In the genomic region with DNA sequence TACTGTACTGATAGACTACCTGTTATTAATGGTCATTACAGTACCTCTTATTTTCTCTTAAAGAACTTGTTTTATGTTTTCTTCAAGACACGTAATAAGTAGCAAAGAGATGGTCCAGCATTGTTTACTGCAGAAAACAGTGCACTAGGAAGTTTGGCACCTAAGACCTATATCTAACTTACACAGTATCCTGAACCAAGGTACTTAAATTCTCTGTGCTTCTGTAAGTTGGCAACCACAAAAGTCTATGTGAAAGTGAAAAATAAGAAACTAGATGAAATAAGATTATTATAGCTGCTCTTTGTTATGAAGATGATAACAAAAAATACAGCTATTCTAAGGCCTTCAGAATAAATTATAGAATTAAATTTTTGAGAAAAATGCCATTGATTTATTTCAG, we compare ENCODE assay signal across 20 cellular contexts.
DNase-seq lines count a peak whose midpoint lies in the region; ATAC-seq and TF ChIP-seq lines count a peak whose summit lies in the region.
"Had no signal": no experiment of that assay in that cellular context is flagged by ENCODE, and none has a peak within 500 bp of the region (broad histone marks: within the 10 kb centered on the region; RNA-seq: fewer than 3 reads in every experiment).

No MANE protein-coding gene starts in this region.

- no peak overlapping the region for H3K9ac ChIP-seq in neuronal stem cell (ENCODE audit: low read depth, low read length, poor library complexity)

- H4K8ac ChIP-seq in neuronal stem cell (ENCODE audit: low read depth, low read length): no peak overlapping the region

- H3K9me3 ChIP-seq in neuronal stem cell (replicated peaks in 1 of 2; ENCODE audit: control insufficient read depth in 2 of 2, insufficient read depth in 1 of 2, low read depth in 1 of 2, low read length in 2 of 2): peaks cover 0 to 7% of the 10 kb centered on the region in 2 donors
- no peaks in the 10 kb centered on the region for H3K9me3 ChIP-seq in mucosa of descending colon
- H3K9me3 ChIP-seq: upper lobe of left lung had no signal

- H2BK120ac ChIP-seq in neuronal stem cell (ENCODE audit: low read depth, low read length): no peak overlapping the region

- H3K4me1 ChIP-seq in neuronal stem cell (ENCODE audit: control insufficient read depth in 2 of 2, insufficient read depth in 1 of 2, low read depth in 1 of 2, low read length in 2 of 2): peaks cover 7 to 18% of the 10 kb centered on the region in 2 donors
- no peaks in the 10 kb centered on the region for H3K4me1 ChIP-seq in mucosa of descending colon (ENCODE audit: low read depth)
- H3K4me1 ChIP-seq: upper lobe of left lung had no signal

- H4K91ac ChIP-seq in neuronal stem cell (ENCODE audit: low read depth, low read length, poor library complexity): no peak overlapping the region

- H3K36me3 ChIP-seq in neuronal stem cell (replicated peaks in 1 of 2; ENCODE audit: control insufficient read depth in 2 of 2, insufficient read depth in 2 of 2, low read length in 2 of 2) (no peaks in the 10 kb centered on the region), mucosa of descending colon (ENCODE audit: low read depth) (no peaks in the 10 kb centered on the region)
- H3K36me3 ChIP-seq: upper lobe of left lung had no signal

- DNase-seq in effector CD4-positive, alpha-beta T cell: no peak
- DNase-seq in neuronal stem cell (ENCODE audit: low spot score) (no peak), NCI-H345 treated with DMSO at 0.1 percent for 48 hours (lab: John Stamatoyannopoulos, UW; ENCODE audit: unreplicated experiment) (no peak), mucosa of descending colon (no peak)
- DNase-seq: activated effector memory CD4-positive, alpha-beta T cell treated with Interleukin-2 at 50 U/mL for 16 hours; caudate nucleus; DMS53; head of caudate nucleus; islet precursor cell; mesenchymal stem cell; NCI-H1694 treated with DMSO at 0.1 percent for 48 hours; NCI-H345; SHP77 treated with DMSO at 0.1 percent for 48 hours; stimulated activated naive CD8-positive, alpha-beta T cell treated with anti-CD3 and anti-CD28 coated beads, Interleukin-15, Interleukin-2, amounts not matched to agents 100 U/mL and 50 U/mL, for 24 hours; upper lobe of left lung had no signal

- H3K14ac ChIP-seq in neuronal stem cell (ENCODE audit: low read length): no peak overlapping the region

- H2BK15ac ChIP-seq in neuronal stem cell (ENCODE audit: low read length): no peak overlapping the region

- no peak overlapping the region for H2AFZ ChIP-seq in neuronal stem cell (ENCODE audit: low read length)

- intact Hi-C loops in mucosa of descending colon (cut with DNase I, micrococcal nuclease): no loop called here

- H3K4me2 ChIP-seq in neuronal stem cell (ENCODE audit: insufficient read depth, low read length, poor library complexity, severe bottlenecking): no peak overlapping the region

- H2BK5ac ChIP-seq in neuronal stem cell (ENCODE audit: low read length): no peak overlapping the region

- no peak for TF ChIP-seq CTCF in mucosa of descending colon (IDR thresholded peaks at IDR 0.05)

- no peak overlapping the region for H2AK5ac ChIP-seq in neuronal stem cell (ENCODE audit: low read depth, low read length)

- H2BK12ac ChIP-seq in neuronal stem cell (ENCODE audit: low read length): no peak overlapping the region

- no peaks in the 10 kb centered on the region for H3K79me1 ChIP-seq in neuronal stem cell (ENCODE audit: low read depth, low read length)

- no CpG with 5 or more reads among the region's 1 CpG for WGBS in neuronal stem cell (ENCODE audit: extremely low coverage in 2 of 2, insufficient read length in 2 of 2, insufficient replicate concordance in 1 of 2), 2 donors

- H3K18ac ChIP-seq in neuronal stem cell (ENCODE audit: low read length): no peak overlapping the region

- H3K4me3 ChIP-seq in neuronal stem cell (ENCODE audit: low read length in 2 of 2): no peak overlapping the region
- H3K4me3 ChIP-seq in mucosa of descending colon: no peak overlapping the region
- H3K4me3 ChIP-seq: upper lobe of left lung had no signal

- H3K27ac ChIP-seq in neuronal stem cell (replicated peaks; ENCODE audit: low read length): no peak overlapping the region
- H3K27ac ChIP-seq: C4-2B, upper lobe of left lung had no signal

- peak; percentile 64 for ATAC-seq in GM18498 (IDR thresholded peaks at IDR 0.05; ENCODE audit: unreplicated experiment)
- ATAC-seq in GM19452 (IDR thresholded peaks at IDR 0.05; ENCODE audit: unreplicated experiment): peak; percentile 47
- peak; percentile 44 for ATAC-seq in HG02763 (IDR thresholded peaks at IDR 0.05; ENCODE audit: unreplicated experiment)
- peak; percentile 61 for ATAC-seq in HG03460 (IDR thresholded peaks at IDR 0.05; ENCODE audit: unreplicated experiment)
- no peak for ATAC-seq in mucosa of descending colon
- ATAC-seq: stimulated activated naive CD8-positive, alpha-beta T cell treated with anti-CD3 and anti-CD28 coated beads, Interleukin-15, Interleukin-2, amounts not matched to agents 100 U/mL and 50 U/mL, for 24 hours had no signal

- H3K27me3 ChIP-seq in neuronal stem cell (ENCODE audit: control insufficient read depth in 3 of 3, insufficient read depth in 3 of 3, low read depth in 1 of 3, low read length in 3 of 3): no peaks in the 10 kb centered on the region
- H3K27me3 ChIP-seq: upper lobe of left lung had no signal

- H3K23ac ChIP-seq in neuronal stem cell (ENCODE audit: low read depth, low read length, poor library complexity): no peak overlapping the region

- H3K4ac ChIP-seq in neuronal stem cell (ENCODE audit: low read length): no peak overlapping the region
